Comparison of ENCODE assay signal across 24 cellular contexts in the genomic region with DNA sequence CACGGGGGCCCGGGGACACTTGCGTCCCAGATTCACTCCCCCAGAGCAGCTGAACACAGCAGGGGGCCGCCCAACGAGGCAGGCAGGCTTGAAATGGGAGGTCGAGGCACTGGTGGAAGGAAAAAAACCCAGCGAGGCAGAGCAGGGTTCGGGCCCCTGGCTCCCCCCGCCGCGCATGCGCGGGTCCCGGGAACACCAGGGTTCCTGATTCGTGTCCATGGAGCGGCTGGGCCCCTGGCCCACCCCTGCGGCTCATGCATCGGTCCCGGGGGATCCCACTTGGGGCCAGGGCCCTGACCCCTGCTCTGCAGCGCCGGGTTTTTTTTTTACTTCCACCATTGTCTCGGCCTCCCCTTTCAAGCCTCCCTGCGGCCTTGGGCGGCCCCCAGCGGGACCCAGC.
DNase-seq lines count a peak whose midpoint lies in the region; ATAC-seq, FAIRE-seq and TF ChIP-seq lines count a peak whose summit lies in the region.
"Had no signal": no experiment of that assay in that cellular context is flagged by ENCODE, and none has a peak within 500 bp of the region (broad histone marks: within the 10 kb centered on the region; RNA-seq: fewer than 3 reads in every experiment).

No MANE protein-coding gene starts in this region.

- FAIRE-seq in HepG2 (lab: Jason Lieb, UNC) = no peak
- FAIRE-seq: A204.1, GM12891, GM18507, H54 had no signal

- no peak overlapping the region for H3K4ac ChIP-seq in trophoblast cell (ENCODE audit: low read depth, low read length)

- POLR2A ChIA-PET in HepG2 (lab: Yijun Ruan, JAX) = no interaction called here

- H3K36me3 ChIP-seq in HepG2 (replicated peaks in 1 of 2; ENCODE audit: control insufficient read depth in 1 of 2, insufficient read depth in 2 of 2, low read length in 2 of 2) (no peaks in the 10 kb centered on the region), right lobe of liver (no peaks in the 10 kb centered on the region), KMS-11 (ENCODE audit: insufficient read depth) (no peaks in the 10 kb centered on the region), NT2/D1 (ENCODE audit: insufficient read depth, insufficient read length, low read length) (no peaks in the 10 kb centered on the region), trophoblast cell (ENCODE audit: control insufficient read depth in 1 of 2, insufficient read depth in 2 of 2, low read length in 2 of 2) (no peaks in the 10 kb centered on the region), BE2C (no peaks in the 10 kb centered on the region)
- H3K36me3 ChIP-seq: HAP-1 had no signal

- 0% methylated on average over 4 of the region's 25 CpGs for WGBS in HepG2 (ENCODE audit: low lambda C conversion rate)
- WGBS in right lobe of liver (ENCODE audit: insufficient coverage, low coverage, low lambda C conversion rate, missing lambda C conversion rate) = 37% methylated on average over 6 of the region's 25 CpGs
- WGBS in trophoblast cell (ENCODE audit: extremely low coverage, insufficient coverage, insufficient read length) = no CpG with 5 or more reads among the region's 25 CpGs

- no peaks in the 10 kb centered on the region for H3K79me1 ChIP-seq in trophoblast cell (ENCODE audit: low read length)

- H2AFZ ChIP-seq in HepG2 (ENCODE audit: low read length) = no peak overlapping the region
- H2AFZ ChIP-seq in KMS-11 (ENCODE audit: low read depth) = 0 out of 2 replicates have a peak overlapping the region, but pooled peaks have one; percentile 10
- H2AFZ ChIP-seq in trophoblast cell (ENCODE audit: insufficient read depth, low read length, poor library complexity) = no peak overlapping the region

- H3K4me1 ChIP-seq in HepG2 (ENCODE audit: insufficient read depth, low read length) (peaks cover 19% of the 10 kb centered on the region; the same call in 1 of the 2 replicates), right lobe of liver (no peaks in the 10 kb centered on the region), KMS-11 (ENCODE audit: low read depth, poor library complexity, severe bottlenecking) (peaks cover 7% of the 10 kb centered on the region), NT2/D1 (ENCODE audit: insufficient read depth, insufficient read length) (peaks cover 39% of the 10 kb centered on the region), trophoblast cell (ENCODE audit: control insufficient read depth in 1 of 2, insufficient read depth in 2 of 2, low read length in 2 of 2) (no peaks in the 10 kb centered on the region), BE2C (no peaks in the 10 kb centered on the region)
- H3K4me1 ChIP-seq: HAP-1 had no signal

- H3K79me2 ChIP-seq in HepG2 (ENCODE audit: insufficient read depth, low read length) (no peaks in the 10 kb centered on the region), KMS-11 (ENCODE audit: insufficient read depth, low read depth) (no peaks in the 10 kb centered on the region), trophoblast cell (ENCODE audit: control insufficient read depth, insufficient read depth, low read length, poor library complexity) (no peaks in the 10 kb centered on the region)

- no peak overlapping the region for H2BK12ac ChIP-seq in trophoblast cell (ENCODE audit: low read length)

- no peak overlapping the region for H4K91ac ChIP-seq in trophoblast cell (ENCODE audit: low read depth, low read length)

- intact Hi-C loops in HepG2 (cut with micrococcal nuclease; ENCODE audit: unreplicated experiment) (no loop called here), right lobe of liver (cut with DNase I) (no loop called here)

- no peak overlapping the region for H3K14ac ChIP-seq in trophoblast cell (ENCODE audit: low read length)

- no peak overlapping the region for H2BK120ac ChIP-seq in trophoblast cell (ENCODE audit: insufficient read depth, low read length, poor library complexity)

- no peak for TF ChIP-seq POLR2A in HepG2 (IDR thresholded peaks at IDR 0.05; ENCODE audit: insufficient read depth in 1 of 2, low read depth in 2 of 2, low read length in 2 of 2)
- no peak for TF ChIP-seq POLR2A in right lobe of liver (IDR thresholded peaks at IDR 0.05)

- no peak overlapping the region for H3K18ac ChIP-seq in trophoblast cell (ENCODE audit: low read length)

- DNase-seq in HepG2 (ENCODE audit: low spot score) (no peak), right lobe of liver (no peak), NT2/D1 (ENCODE audit: low read depth, low spot score) (no peak), trophoblast cell (no peak), hepatic stellate cell (ENCODE audit: low spot score) (no peak), NCI-H526 treated with DMSO at 0.1 percent for 48 hours (lab: John Stamatoyannopoulos, UW) (no peak), BE2C (no peak)
- DNase-seq: ACHN; AML-193; C1 segment of cervical spinal cord; Calu3; CD4-positive, alpha-beta memory T cell; COR-L47; DMS53; DMS79 treated with DMSO at 0.1 percent for 48 hours; GF-D8; GOT3; HFFc6 had no signal

- TF ChIP-seq EP300 in HepG2 (IDR thresholded peaks at IDR 0.05; ENCODE audit: low read depth in 2 of 2, low read length in 2 of 2) (no peak), HepG2 (CRISPR knock-in tag; IDR thresholded peaks at IDR 0.05; ENCODE audit: borderline replicate concordance) (no peak)

- no TSS peak for BruUV-seq in HepG2 (replicated peaks; lab: Mats Ljungman, UMichigan)

- no peak overlapping the region for H3K23ac ChIP-seq in trophoblast cell (ENCODE audit: low read length)

- ATAC-seq in HepG2 (no peak), right lobe of liver (no peak)

- peaks cover 10 to 65% of the 10 kb centered on the region in 2 experiments for H3K27me3 ChIP-seq in HepG2 (ENCODE audit: control insufficient read depth in 1 of 2, insufficient read depth in 2 of 2, low read length in 2 of 2)
- no peaks in the 10 kb centered on the region for H3K27me3 ChIP-seq in right lobe of liver
- H3K27me3 ChIP-seq in KMS-11 (ENCODE audit: insufficient read depth, low read depth) = peaks cover 61% of the 10 kb centered on the region
- H3K27me3 ChIP-seq in NT2/D1 (ENCODE audit: insufficient read depth, insufficient read length) = peaks cover 100% of the 10 kb centered on the region
- H3K27me3 ChIP-seq in trophoblast cell (ENCODE audit: insufficient read depth, low read length) = no peaks in the 10 kb centered on the region
- H3K27me3 ChIP-seq in BE2C = peaks cover 9% of the 10 kb centered on the region

- H3K4me2 ChIP-seq in HepG2 (ENCODE audit: low read depth, low read length) (0 out of 2 replicates have a peak overlapping the region, but pooled peaks have one; percentile 18), KMS-11 (0 out of 2 replicates have a peak overlapping the region, but pooled peaks have one; percentile 17), trophoblast cell (ENCODE audit: low read length) (no peak overlapping the region)

- H3K9me3 ChIP-seq in HepG2 (ENCODE audit: low read length) = no peaks in the 10 kb centered on the region
- no peaks in the 10 kb centered on the region for H3K9me3 ChIP-seq in right lobe of liver
- no peaks in the 10 kb centered on the region for H3K9me3 ChIP-seq in NT2/D1 (ENCODE audit: insufficient read depth, low read length)
- H3K9me3 ChIP-seq in trophoblast cell (ENCODE audit: insufficient read depth, low read depth, low read length) = peaks cover 97% of the 10 kb centered on the region
- no peaks in the 10 kb centered on the region for H3K9me3 ChIP-seq in BE2C
- H3K9me3 ChIP-seq: HAP-1 had no signal

- TF ChIP-seq RAD21 in HepG2 (CRISPR knock-in tag; IDR thresholded peaks at IDR 0.05) = no peak

- H4K12ac ChIP-seq in trophoblast cell (ENCODE audit: low read depth, low read length) = no peak overlapping the region

- in situ Hi-C loops in HepG2 (cut with HindIII; ENCODE audit: extremely low pct_ligation_motif_present, low pct_unique_long_range_greater_than_20kb) = no loop called here

- H3K4me3 ChIP-seq in HepG2 (replicated peaks in 1 of 3; ENCODE audit: insufficient read depth in 1 of 3, low read depth in 2 of 3, low read length in 3 of 3) = peak overlapping the region in 1 of 3 experiments; percentile 10; a peak in 1 of 6 replicates
- no peak overlapping the region for H3K4me3 ChIP-seq in right lobe of liver
- no peak overlapping the region for H3K4me3 ChIP-seq in KMS-11 (IDR thresholded peaks at IDR 0.05; ENCODE audit: insufficient read depth, low read depth, low read length)
- H3K4me3 ChIP-seq in NT2/D1 (ENCODE audit: insufficient read length, low read depth) = peak overlapping the region; percentile 31
- peak overlapping the region; percentile 35 for H3K4me3 ChIP-seq in trophoblast cell (ENCODE audit: low read depth, low read length)
- no peak overlapping the region for H3K4me3 ChIP-seq in BE2C (ENCODE audit: low read depth, low read length)
- H3K4me3 ChIP-seq: HAP-1 had no signal

- H2AK5ac ChIP-seq in trophoblast cell (ENCODE audit: low read length) = no peak overlapping the region

- TF ChIP-seq CTCF in HepG2 (CRISPR knock-in tag; IDR thresholded peaks at IDR 0.05) (no peak), right lobe of liver (IDR thresholded peaks at IDR 0.05) (no peak), KMS-11 (conservative IDR thresholded peaks at IDR 0.05; ENCODE audit: low read depth, low read length) (no peak), BE2C (IDR thresholded peaks at IDR 0.05; ENCODE audit: low read depth, low read length) (no peak)

- H3K27ac ChIP-seq in HepG2 (ENCODE audit: extremely low read length, insufficient read depth, low read length) = no peak overlapping the region
- H3K27ac ChIP-seq in right lobe of liver = no peak overlapping the region
- H3K27ac ChIP-seq in KMS-11 = no peak overlapping the region
- no peak overlapping the region for H3K27ac ChIP-seq in trophoblast cell (ENCODE audit: low read depth, low read length)

- H3K9ac ChIP-seq in HepG2 (ENCODE audit: insufficient read depth, low read depth, low read length) (no peak overlapping the region), KMS-11 (no peak overlapping the region), NT2/D1 (ENCODE audit: insufficient read length, low read depth) (peak overlapping the region; percentile 37), trophoblast cell (ENCODE audit: low read length) (no peak overlapping the region)

- no peaks in the 10 kb centered on the region for H4K20me1 ChIP-seq in HepG2 (ENCODE audit: insufficient read depth, low read length)
- no peaks in the 10 kb centered on the region for H4K20me1 ChIP-seq in KMS-11 (ENCODE audit: insufficient read depth)

- no peak overlapping the region for H4K8ac ChIP-seq in trophoblast cell (ENCODE audit: low read depth, low read length)

- no peak overlapping the region for H2BK5ac ChIP-seq in trophoblast cell (ENCODE audit: low read depth, low read length, poor library complexity)

- CTCF ChIA-PET in HepG2 (lab: Yijun Ruan, JAX; ENCODE audit: low intra/inter-chr PET ratio, low total read pairs) = no interaction called here

TF ChIP-seq in HepG2, 621 proteins besides CTCF, POLR2A, EP300 and RAD21 (continues in another document):
- TF ChIP-seq SMAD9 (CRISPR knock-in tag; IDR thresholded peaks at IDR 0.05) (no peak), ZNF780A (CRISPR knock-in tag; IDR thresholded peaks at IDR 0.05) (no peak)

Comparison
In these comparisons a context has a peak if more than half of its experiments do, and no peak if none do; other contexts are left out.
1. H3K4me3 ChIP-seq: peak in NT2/D1 (single experiment) and trophoblast cell (single experiment); none in right lobe of liver (0 of 3), KMS-11 (single experiment) and BE2C (single experiment).